In the genomic region with DNA sequence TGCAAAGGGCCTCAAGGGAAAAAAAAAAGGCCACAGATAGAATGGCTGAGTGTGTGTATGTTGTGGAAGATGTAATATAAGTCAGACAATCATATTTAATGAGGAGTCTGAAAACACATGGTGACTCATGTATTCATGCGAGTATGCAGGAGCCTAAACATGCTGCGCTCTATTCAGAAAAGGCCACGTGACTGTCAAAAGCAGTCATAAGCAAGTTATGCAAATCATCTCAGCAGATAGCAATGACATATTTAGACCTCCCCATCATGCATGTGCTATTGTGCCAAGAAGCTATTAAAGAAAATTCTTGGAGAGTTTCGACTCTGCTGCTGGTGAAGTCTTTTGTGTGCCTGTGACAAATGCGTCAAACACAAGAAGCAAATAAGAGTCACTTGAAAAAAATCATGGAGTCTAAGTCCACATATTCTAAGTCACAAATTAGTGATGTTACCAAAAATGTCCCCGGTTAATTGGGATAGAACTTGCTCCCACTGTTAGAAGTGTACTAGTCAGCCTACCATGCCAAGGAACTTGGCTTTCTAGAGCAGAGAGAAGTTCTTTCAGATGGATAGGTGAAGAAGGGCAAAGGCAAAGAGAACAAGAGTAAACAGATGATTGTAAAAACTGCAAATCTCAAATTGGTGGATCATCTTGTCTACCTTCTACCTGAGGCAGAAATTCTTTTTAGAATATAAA, we compare ENCODE assay signal across 12 cellular contexts. TPM values are rescaled to one million over a fixed set of nuclear protein-coding genes. Genes with fewer than 3 reads are reported as not detected.
DNase-seq lines count a peak whose midpoint lies in the region; ATAC-seq and TF ChIP-seq lines count a peak whose summit lies in the region.
"Had no signal": no experiment of that assay in that cellular context is flagged by ENCODE, and none has a peak within 500 bp of the region (broad histone marks: within the 10 kb centered on the region; RNA-seq: fewer than 3 reads in every experiment).

No MANE protein-coding gene starts in this region.

- H3K36me3 ChIP-seq in heart right ventricle: no peaks in the 10 kb centered on the region
- H3K36me3 ChIP-seq: thyroid gland had no signal

- H3K9me3 ChIP-seq in heart right ventricle: no peaks in the 10 kb centered on the region
- H3K9me3 ChIP-seq: thyroid gland had no signal

- peaks cover 0 to 15% (median under 1%) of the 10 kb centered on the region in 9 donors for H3K4me1 ChIP-seq in heart right ventricle

- no peaks in the 10 kb centered on the region for H3K27me3 ChIP-seq in heart right ventricle
- H3K27me3 ChIP-seq: thyroid gland had no signal

- H3K4me3 ChIP-seq in astrocyte of the cerebellum (ENCODE audit: low read depth, low read length): no peak overlapping the region
- no peak overlapping the region for H3K4me3 ChIP-seq in heart right ventricle
- H3K4me3 ChIP-seq: thyroid gland had no signal

- in situ Hi-C loops in astrocyte of the cerebellum (cut with HindIII; ENCODE audit: low sequenced_read_pairs): no loop called here

- H3K27ac ChIP-seq in heart right ventricle: peak overlapping the region in 4 of 10 donors; percentile 19 to 27 (median 24)
- H3K27ac ChIP-seq: thyroid gland had no signal

- WGBS in heart right ventricle, 2 donors: 33 to 40% methylated on average over 6 of the region's 6 CpGs

- intact Hi-C loops in heart right ventricle (cut with DNase I): loop anchor here in 1 of 10 donors (5.0 kb wide), 1 partner anchor 51 kb away; no protein-coding TSS in a partner anchor

- ATAC-seq in heart right ventricle (peak; percentile 55 to 98 (median 92)), GM19023 (IDR thresholded peaks at IDR 0.05; ENCODE audit: unreplicated experiment) (no peak), GM21737 (IDR thresholded peaks at IDR 0.05; ENCODE audit: unreplicated experiment) (no peak), GM21423 (IDR thresholded peaks at IDR 0.05; ENCODE audit: unreplicated experiment) (no peak)

- DNase-seq in AG08395 (ENCODE audit: low spot score): peak; percentile 71
- DNase-seq in HPDE6-E6E7 (ENCODE audit: extremely low spot score): peak; percentile 50
- DNase-seq in astrocyte of the cerebellum (ENCODE audit: low read depth): peak; percentile 79
- peak in 1 of 2 donors; percentile 17 for DNase-seq in heart right ventricle
- DNase-seq in midbrain (lab: John Stamatoyannopoulos, UW): no peak
- DNase-seq: activated B cell treated with CpG ODN at 0.5 μM for 24 hours, right cardiac atrium, thyroid gland had no signal

- TF ChIP-seq CTCF in astrocyte of the cerebellum (IDR thresholded peaks at IDR 0.05; ENCODE audit: low read depth, low read length, missing control alignments): no peak
- no peak for TF ChIP-seq CTCF in heart right ventricle (IDR thresholded peaks at IDR 0.05)

RNA-seq across cellular contexts. Expression of a gene that starts 5.0 kb away (rescaled TPM):
- total RNA-seq in heart right ventricle: 10 to 100 TPM in 2 of 10 donors, 1 to 10 TPM in 8; 2.0 to 16.1 (median 4.9) TPM
- polyA plus RNA-seq in heart right ventricle: 1 to 10 TPM; 7.3 to 9.4 TPM
- total RNA-seq: activated B cell treated with CpG ODN at 0.5 μM for 24 hours, NCI-H460 had no signal

Comparison
In these comparisons a context has a peak if more than half of its experiments do, and no peak if none do; other contexts are left out.
1. ATAC-seq: peak in heart right ventricle (8 of 8); none in GM19023 (single experiment), GM21737 (single experiment) and GM21423 (single experiment).